ENCODE assay signal across 9 cellular contexts in genomic region chr1:17538428-17539130, GRCh38. TPM values are rescaled to one million over a fixed set of nuclear protein-coding genes. Genes with fewer than 3 reads are reported as not detected.
DNase-seq lines count a peak whose midpoint lies in the region; ATAC-seq and TF ChIP-seq lines count a peak whose summit lies in the region.
"Had no signal": no experiment of that assay in that cellular context is flagged by ENCODE, and none has a peak within 500 bp of the region (broad histone marks: within the 10 kb centered on the region; RNA-seq: fewer than 3 reads in every experiment).

No MANE protein-coding gene starts in this region.

- ATAC-seq in HG03025 (IDR thresholded peaks at IDR 0.05; ENCODE audit: low FRiP score, unreplicated experiment) (no peak), HG03457 (IDR thresholded peaks at IDR 0.05; ENCODE audit: unreplicated experiment) (no peak)

- H3F3A ChIP-seq in neural cell (ENCODE audit: insufficient read depth, low read length, poor library complexity, severe bottlenecking) = no peaks in the 10 kb centered on the region

- no peaks in the 10 kb centered on the region for H3K9me2 ChIP-seq in neural cell (ENCODE audit: insufficient read depth, low read length)

- peak overlapping the region; percentile 76 for H3K9ac ChIP-seq in neural cell (ENCODE audit: low read length)

- DNase-seq in BE2C (peak; percentile 75), NCI-H146 treated with DMSO at 0.1 percent for 48 hours (lab: John Stamatoyannopoulos, UW; ENCODE audit: unreplicated experiment) (peak; percentile 30), endothelial cell (ENCODE audit: low spot score) (peak; percentile 53), RPMI8226 (no peak), NCI-H226 (no peak)
- DNase-seq: central memory CD4-positive, alpha-beta T cell had no signal

- H3K9me3 Mint-ChIP-seq in endothelial cell (ENCODE audit: unreplicated experiment) = no peaks in the 10 kb centered on the region

- H3K27me3 Mint-ChIP-seq in endothelial cell (ENCODE audit: unreplicated experiment) = peaks cover 10% of the 10 kb centered on the region

- peak overlapping the region; percentile 48 for H3K27ac Mint-ChIP-seq in endothelial cell (ENCODE audit: unreplicated experiment)

- TF ChIP-seq EP300 in neural cell (conservative IDR thresholded peaks at IDR 0.05; ENCODE audit: poor library complexity, severe bottlenecking) = no peak

- peaks cover 31% of the 10 kb centered on the region for H3K79me2 ChIP-seq in neural cell (replicated peaks; ENCODE audit: insufficient read depth, low read length)

- peaks cover 7% of the 10 kb centered on the region for H3K4me1 Mint-ChIP-seq in endothelial cell (ENCODE audit: unreplicated experiment)

- no peaks in the 10 kb centered on the region for H4K20me1 ChIP-seq in neural cell (ENCODE audit: insufficient read depth)

- no peak for TF ChIP-seq CTCF in BE2C (IDR thresholded peaks at IDR 0.05; ENCODE audit: low read depth, low read length)
- no peak for TF ChIP-seq CTCF in endothelial cell (IDR thresholded peaks at IDR 0.05; ENCODE audit: unreplicated experiment)
- no peak for TF ChIP-seq CTCF in neural cell (IDR thresholded peaks at IDR 0.05; ENCODE audit: poor library complexity, severe bottlenecking)

- TF ChIP-seq RAD21 in neural cell (conservative IDR thresholded peaks at IDR 0.05) = no peak

- H3K27me3 ChIP-seq in BE2C (no peaks in the 10 kb centered on the region), neural cell (ENCODE audit: insufficient read depth, low read depth, low read length) (no peaks in the 10 kb centered on the region)

- peak overlapping the region; percentile 35 for H3K4me2 ChIP-seq in neural cell (ENCODE audit: low read length)

- peak overlapping the region; percentile 52 for H3K27ac ChIP-seq in neural cell (ENCODE audit: low read length)

- H2AFZ ChIP-seq in neural cell (ENCODE audit: low read depth, low read length) = no peak overlapping the region

- H3K9me3 ChIP-seq in BE2C = no peaks in the 10 kb centered on the region
- H3K9me3 ChIP-seq in neural cell (ENCODE audit: low read length) = no peaks in the 10 kb centered on the region

- no peak overlapping the region; the same call in 1 of the 2 replicates for H3K4me3 ChIP-seq in BE2C (ENCODE audit: low read depth, low read length)
- H3K4me3 ChIP-seq in neural cell (ENCODE audit: low read length) = peak overlapping the region; percentile 68

- H3K36me3 ChIP-seq in BE2C = no peaks in the 10 kb centered on the region
- no peaks in the 10 kb centered on the region for H3K36me3 ChIP-seq in neural cell (ENCODE audit: insufficient read depth, low read length)

- peak overlapping the region; percentile 86 for H3K4me3 Mint-ChIP-seq in endothelial cell (ENCODE audit: unreplicated experiment)

- H3K36me3 Mint-ChIP-seq in endothelial cell (ENCODE audit: low read depth, unreplicated experiment) = no peaks in the 10 kb centered on the region

- no peaks in the 10 kb centered on the region for H3K4me1 ChIP-seq in BE2C

TF ChIP-seq in neural cell, 6 proteins besides CTCF, POLR2A, EP300 and RAD21:
- TF ChIP-seq REST (IDR thresholded peaks at IDR 0.05; ENCODE audit: borderline replicate concordance) (peak; percentile 7), MXI1 (conservative IDR thresholded peaks at IDR 0.05; ENCODE audit: poor library complexity, severe bottlenecking) (no peak)

RNA-seq across cellular contexts. Expression of gene ARHGEF10L, which starts 0.9 kb away (rescaled TPM):
- 15.4 TPM for polyA plus RNA-seq in BE2C (2012; ENCODE audit: insufficient read depth, insufficient read length, low read depth)
- 3.1 TPM for total RNA-seq in endothelial cell (ENCODE audit: unreplicated experiment)
- 123 and 142 TPM in 2 replicates for polyA plus RNA-seq in neural cell
- polyA minus RNA-seq in neural cell = 74.5 and 77.4 TPM in 2 replicates

Comparison
In these comparisons a context has a peak if more than half of its experiments do, and no peak if none do; other contexts are left out.
1. DNase-seq: peak in BE2C (single experiment), NCI-H146 treated with DMSO at 0.1 percent for 48 hours (single experiment) and endothelial cell (single experiment); none in RPMI8226 (single experiment) and NCI-H226 (single experiment).